1 cellular context compared by ENCODE assay signal in genomic region chr19:39127812-39128510, GRCh38.
TF ChIP-seq lines count a peak whose summit lies in the region.

No MANE protein-coding gene starts in this region.

TF ChIP-seq in endothelial cell of umbilical vein, 7 proteins besides CTCF, POLR2A, EP300 and RAD21:
- TF ChIP-seq MAX (IDR thresholded peaks at IDR 0.05; ENCODE audit: insufficient read depth, insufficient read length) = no peak
- TF ChIP-seq EZH2 (IDR thresholded peaks at IDR 0.05; ENCODE audit: borderline replicate concordance, low read depth, low read length, severe bottlenecking) = no peak
- no peak for TF ChIP-seq MYC (IDR thresholded peaks at IDR 0.05; ENCODE audit: low read depth, low read length)
